Comparison of ENCODE assay signal across 9 cellular contexts in genomic region chr10:97771055-97771811, GRCh38. TPM values are rescaled to one million over a fixed set of nuclear protein-coding genes. Genes with fewer than 3 reads are reported as not detected.
DNase-seq lines count a peak whose midpoint lies in the region; ATAC-seq and TF ChIP-seq lines count a peak whose summit lies in the region.
"Had no signal": no experiment of that assay in that cellular context is flagged by ENCODE, and none has a peak within 500 bp of the region (broad histone marks: within the 10 kb centered on the region; RNA-seq: fewer than 3 reads in every experiment).

No MANE protein-coding gene starts in this region.

- H3K9me3 ChIP-seq in PC-3 (ENCODE audit: low read length) (no peaks in the 10 kb centered on the region), esophagus squamous epithelium (no peaks in the 10 kb centered on the region), parathyroid adenoma (ENCODE audit: control insufficient read depth, low read length) (no peaks in the 10 kb centered on the region)

- H3K36me3 ChIP-seq in PC-3 (ENCODE audit: low read depth, low read length) (no peaks in the 10 kb centered on the region), esophagus squamous epithelium (no peaks in the 10 kb centered on the region), parathyroid adenoma (ENCODE audit: control insufficient read depth, insufficient read depth, low read length) (no peaks in the 10 kb centered on the region)

- BruUV-seq in PC-3 (replicated peaks; lab: Mats Ljungman, UMichigan), result no TSS peak

- TF ChIP-seq CTCF in PC-3 (conservative IDR thresholded peaks at IDR 0.05; ENCODE audit: low read depth, low read length), result no peak
- TF ChIP-seq CTCF in esophagus squamous epithelium (IDR thresholded peaks at IDR 0.05), result no peak
- TF ChIP-seq CTCF in parathyroid adenoma (IDR thresholded peaks at IDR 0.05), result no peak

- H3K27me3 ChIP-seq in PC-3 (ENCODE audit: low read length) (peaks cover 7% of the 10 kb centered on the region; the same call in 1 of the 2 replicates), esophagus squamous epithelium (peaks cover 0 to 75% (median 12%) of the 10 kb centered on the region in 4 donors), parathyroid adenoma (ENCODE audit: control insufficient read depth, insufficient read depth, low read length) (peaks cover 5% of the 10 kb centered on the region)

- intact Hi-C loops in PC-3 (cut with micrococcal nuclease), result no loop called here
- intact Hi-C loops in esophagus squamous epithelium (cut with DNase I), result no loop called here

- H3K4me3 ChIP-seq in PC-3 (ENCODE audit: low read length), result no peak overlapping the region
- H3K4me3 ChIP-seq in esophagus squamous epithelium, result peak overlapping the region in 3 of 4 donors; percentile 3 to 54 (median 33)
- no peak overlapping the region for H3K4me3 ChIP-seq in parathyroid adenoma (ENCODE audit: low read depth, low read length)

- 0 to 7% methylated on average over 5 to 31 of the region's 75 CpGs for WGBS in esophagus squamous epithelium, 2 donors

- POLR2A ChIA-PET in PC-3 (lab: Charles Lee; ENCODE audit: unreplicated experiment), result no interaction called here

- peak; percentile 40 for ATAC-seq in PC-3
- no peak for ATAC-seq in HG03025 (IDR thresholded peaks at IDR 0.05; ENCODE audit: low FRiP score, unreplicated experiment)
- no peak for ATAC-seq in HG03196 (IDR thresholded peaks at IDR 0.05; ENCODE audit: unreplicated experiment)

- no peaks in the 10 kb centered on the region for H3F3A ChIP-seq in PC-3 (ENCODE audit: low read length, unreplicated experiment)

- CTCF ChIA-PET in PC-3 (lab: Charles Lee), result no interaction called here

- no peaks in the 10 kb centered on the region for H4K20me1 ChIP-seq in PC-3 (ENCODE audit: low read length)

- H2AFZ ChIP-seq in PC-3 (ENCODE audit: low read length) (no peak overlapping the region), parathyroid adenoma (no peak overlapping the region)

- H3K27ac ChIP-seq in PC-3 (ENCODE audit: low read length) (no peak overlapping the region), esophagus squamous epithelium (no peak overlapping the region), parathyroid adenoma (no peak overlapping the region)

- no peak overlapping the region for H3K9ac ChIP-seq in PC-3 (ENCODE audit: low read length)
- H3K9ac ChIP-seq in parathyroid adenoma, result no peak overlapping the region

- DNase-seq in NCI-H1417 (lab: John Stamatoyannopoulos, UW), result peak in 2 of 3 experiments; percentile 49 to 60
- no peak for DNase-seq in NCI-H1417 treated with DMSO at 0.1 percent for 48 hours (lab: John Stamatoyannopoulos, UW)
- DNase-seq in PC-3, result no peak
- no peak for DNase-seq in esophagus squamous epithelium (lab: John Stamatoyannopoulos, UW)
- no peak for DNase-seq in SIG-M5 treated with dmso at 0.1 percent for 504 hours (lab: John Stamatoyannopoulos, UW; ENCODE audit: unreplicated experiment)
- DNase-seq: natural killer cell had no signal

- H3K4me1 ChIP-seq in PC-3 (ENCODE audit: insufficient read depth, low read length) (no peaks in the 10 kb centered on the region), esophagus squamous epithelium (peaks cover 0 to 13% (median 4%) of the 10 kb centered on the region in 3 donors), parathyroid adenoma (no peaks in the 10 kb centered on the region)

- TF ChIP-seq POLR2A in esophagus squamous epithelium (IDR thresholded peaks at IDR 0.05), result no peak

- H3K4me2 ChIP-seq in PC-3 (ENCODE audit: low read length) (no peak overlapping the region), parathyroid adenoma (ENCODE audit: low read length) (peak overlapping the region; percentile 38)

- no peaks in the 10 kb centered on the region for H3K79me2 ChIP-seq in PC-3 (ENCODE audit: low read length)
- H3K79me2 ChIP-seq in parathyroid adenoma, result no peaks in the 10 kb centered on the region

- H3K9me2 ChIP-seq in PC-3 (replicated peaks; ENCODE audit: low read length), result no peaks in the 10 kb centered on the region

RNA-seq across cellular contexts. Expression of gene SFRP5, which starts 0.6 kb away (rescaled TPM):
- total RNA-seq in PC-3 (2014; rRNA removed), result not detected in 2 replicates
- total RNA-seq in esophagus squamous epithelium, result 1 to 10 TPM in 1 of 4 donors, under 1 TPM in 2, not detected in 1; 0.44 to 2.7 (median 0.70) TPM
- total RNA-seq: natural killer cell had no signal

RNA-seq across cellular contexts. Expression of gene ZFYVE27, which starts 34.3 kb away (rescaled TPM):
- total RNA-seq in PC-3 (2014; rRNA removed) (13.1 and 15.0 TPM in 2 replicates), esophagus squamous epithelium (10 to 100 TPM; 10.1 to 16.0 (median 13.4) TPM)

RNA-seq across cellular contexts. Expression of gene MARVELD1, which starts 57.7 kb away (rescaled TPM):
- total RNA-seq in PC-3 (2014; rRNA removed) (17.6 and 25.5 TPM in 2 replicates), esophagus squamous epithelium (10 to 100 TPM in 2 of 4 donors, 1 to 10 TPM in 2; 4.0 to 20.5 (median 12.3) TPM)

Comparison
In these comparisons a context has a peak if more than half of its experiments do, and no peak if none do; other contexts are left out.
1. DNase-seq: peak in NCI-H1417 (2 of 3); none in NCI-H1417 treated with DMSO at 0.1 percent for 48 hours (single experiment), PC-3 (single experiment), esophagus squamous epithelium (single experiment) and SIG-M5 treated with dmso at 0.1 percent for 504 hours (single experiment).
2. H3K4me3 ChIP-seq: peak in esophagus squamous epithelium (3 of 4); none in PC-3 (single experiment) and parathyroid adenoma (single experiment).